In the genomic region with DNA sequence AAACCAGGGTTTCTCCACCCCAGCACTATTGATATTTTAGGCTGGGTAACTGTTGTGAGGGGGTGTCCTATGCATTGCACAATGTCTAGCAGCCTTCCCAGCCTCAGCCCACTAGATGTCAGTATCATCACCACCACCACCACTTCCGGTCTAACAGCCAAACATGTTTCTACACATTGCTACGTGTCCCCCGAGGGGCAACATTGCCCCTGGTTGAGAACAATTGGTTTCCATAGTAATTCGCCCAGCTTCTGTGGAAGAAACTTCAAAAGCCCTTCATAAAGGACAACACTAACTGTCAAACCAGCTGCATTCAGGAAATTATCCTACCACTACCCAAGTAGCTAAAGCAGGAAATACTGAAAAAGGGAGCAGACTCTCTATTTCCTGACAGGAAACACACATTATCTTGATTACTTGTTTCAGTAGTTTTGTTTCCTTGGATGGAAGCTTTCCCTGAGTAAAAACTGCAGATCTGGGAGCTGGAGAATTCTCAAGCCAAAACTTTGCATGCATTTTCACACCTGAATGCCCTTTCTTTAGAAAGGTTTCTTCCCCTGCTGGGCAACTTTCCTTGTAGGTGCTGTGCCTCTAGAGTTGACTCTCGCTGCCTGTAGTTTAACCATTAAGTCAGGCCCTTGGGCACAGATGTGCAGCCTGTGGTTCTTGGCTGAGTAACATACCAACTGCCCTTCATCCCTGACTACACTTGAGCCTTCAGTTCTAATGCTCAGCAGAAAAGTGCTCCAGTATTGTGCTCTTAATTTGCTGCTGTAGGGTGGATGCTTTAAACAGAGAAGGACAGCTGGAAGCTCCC, we compare ENCODE assay signal across 8 cellular contexts. TPM values are rescaled to one million over a fixed set of nuclear protein-coding genes. Genes with fewer than 3 reads are reported as not detected.
DNase-seq lines count a peak whose midpoint lies in the region; ATAC-seq and TF ChIP-seq lines count a peak whose summit lies in the region.

No MANE protein-coding gene starts in this region.

- H3K9me2 ChIP-seq in MM.1S (replicated peaks; ENCODE audit: insufficient read depth, low read length): no peaks in the 10 kb centered on the region

- H3K4me1 ChIP-seq in MM.1S (ENCODE audit: low read length) (peaks cover 12% of the 10 kb centered on the region), stomach (peaks cover 0 to 7% (median 3%) of the 10 kb centered on the region in 4 donors)

- TF ChIP-seq EP300 in stomach (IDR thresholded peaks at IDR 0.05): no peak

- DNase-seq in NCI-H2081 (lab: John Stamatoyannopoulos, UW) (peak; percentile 4 to 7), NCI-H2081 treated with DMSO at 0.1 percent for 48 hours (lab: John Stamatoyannopoulos, UW) (no peak), HFFc6 (peak; percentile 4), MM.1S (peak; percentile 73), dorsolateral prefrontal cortex (peak in 2 of 10 donors; percentile 28 to 30), stomach (peak; percentile 53)
- DNase-seq in activated CD4-positive, alpha-beta T cell treated with anti-CD3 and anti-CD28 coated beads for 1 hour: peak; percentile 36
- DNase-seq in naive thymus-derived CD8-positive, alpha-beta T cell: peak in 9 of 10 donors; percentile 24 to 78 (median 58)

- H3K27me3 ChIP-seq in MM.1S (replicated peaks; ENCODE audit: insufficient read depth, low read length) (no peaks in the 10 kb centered on the region), dorsolateral prefrontal cortex (peaks cover 0 to 10% (median 0%) of the 10 kb centered on the region in 45 donors), stomach (no peaks in the 10 kb centered on the region)

- peak overlapping the region; percentile 48 for H3K4me3 ChIP-seq in MM.1S (ENCODE audit: low read length)
- H3K4me3 ChIP-seq in dorsolateral prefrontal cortex: peak overlapping the region in 2 of 59 donors; percentile 0 to 42
- H3K4me3 ChIP-seq in stomach: no peak overlapping the region

- no peaks in the 10 kb centered on the region for H3K36me3 ChIP-seq in MM.1S (replicated peaks; ENCODE audit: insufficient read depth, low read length)
- H3K36me3 ChIP-seq in stomach: no peaks in the 10 kb centered on the region

- H3K27ac Mint-ChIP-seq in HFFc6: no peak overlapping the region
- peak overlapping the region in 9 of 10 donors; percentile 9 to 92 (median 86) for H3K27ac Mint-ChIP-seq in naive thymus-derived CD8-positive, alpha-beta T cell

- WGBS in stomach, 5 donors: 16 to 33% (median 20%) methylated on average over 5 of the region's 5 CpGs

- no peaks in the 10 kb centered on the region for H4K20me1 ChIP-seq in MM.1S (ENCODE audit: insufficient read depth, low read length)

- POLR2A ChIA-PET in naive thymus-derived CD8-positive, alpha-beta T cell (lab: Charles Lee): no interaction called here

- no peaks in the 10 kb centered on the region for H3K4me1 Mint-ChIP-seq in HFFc6 (ENCODE audit: low read depth)
- H3K4me1 Mint-ChIP-seq in naive thymus-derived CD8-positive, alpha-beta T cell: peaks cover 4 to 14% (median 12%) of the 10 kb centered on the region in 4 donors

- H3K36me3 Mint-ChIP-seq in HFFc6 (ENCODE audit: low read depth): no peaks in the 10 kb centered on the region
- no peaks in the 10 kb centered on the region for H3K36me3 Mint-ChIP-seq in naive thymus-derived CD8-positive, alpha-beta T cell

- peak; percentile 97 to 99 for ATAC-seq in naive thymus-derived CD8-positive, alpha-beta T cell

- H3K4me3 Mint-ChIP-seq in HFFc6: peak overlapping the region; percentile 65
- peak overlapping the region; percentile 52 to 81 (median 73) for H3K4me3 Mint-ChIP-seq in naive thymus-derived CD8-positive, alpha-beta T cell

- peak overlapping the region; percentile 77 for H3K4me2 ChIP-seq in MM.1S (ENCODE audit: low read depth, low read length)

- H3K9me3 ChIP-seq in MM.1S (replicated peaks; ENCODE audit: insufficient read depth, low read length) (no peaks in the 10 kb centered on the region), stomach (no peaks in the 10 kb centered on the region)

- peak overlapping the region; percentile 38; the same call in 1 of the 2 replicates for H3K9ac ChIP-seq in MM.1S (ENCODE audit: low read length)

- TF ChIP-seq POLR2A in stomach (IDR thresholded peaks at IDR 0.05): no peak

- peak; percentile 69 for TF ChIP-seq CTCF in HFFc6 (IDR thresholded peaks at IDR 0.05)
- peak; percentile 87 for TF ChIP-seq CTCF in MM.1S (IDR thresholded peaks at IDR 0.05; ENCODE audit: low read length)
- TF ChIP-seq CTCF in dorsolateral prefrontal cortex (IDR thresholded peaks at IDR 0.05 in 54 of 56, conservative IDR thresholded peaks at IDR 0.05 in 2 of 56; ENCODE audit: low read depth in 1 of 56, partially characterized antibody in 56 of 56): peak in 43 of 56 donors; percentile 13 to 60 (median 37)
- TF ChIP-seq CTCF in stomach (IDR thresholded peaks at IDR 0.05): peak in 5 of 7 experiments; percentile 28 to 57 (median 47)

- no peaks in the 10 kb centered on the region for H3K79me2 ChIP-seq in MM.1S (ENCODE audit: low read length)

- peaks cover 3% of the 10 kb centered on the region for H3K27me3 Mint-ChIP-seq in HFFc6 (ENCODE audit: insufficient read depth)
- H3K27me3 Mint-ChIP-seq in naive thymus-derived CD8-positive, alpha-beta T cell: peaks cover 0 to 3% (median under 1%) of the 10 kb centered on the region in 5 donors

- peaks cover 6% of the 10 kb centered on the region; the same call in 1 of the 2 replicates for H3F3A ChIP-seq in MM.1S (ENCODE audit: insufficient read depth, low read length)

- H2AFZ ChIP-seq in MM.1S (ENCODE audit: low read length): peak overlapping the region; percentile 93

- intact Hi-C loops in dorsolateral prefrontal cortex (cut with DNase I) (no loop called here), stomach (cut with DNase I; ENCODE audit: low total_unique reads) (loop anchor here (10.0 kb wide), 1 partner anchor 171 kb away; no protein-coding TSS in a partner anchor)

- no peaks in the 10 kb centered on the region for H3K9me3 Mint-ChIP-seq in HFFc6
- H3K9me3 Mint-ChIP-seq in naive thymus-derived CD8-positive, alpha-beta T cell: no peaks in the 10 kb centered on the region

- H3K27ac ChIP-seq in MM.1S (ENCODE audit: low read length): peak overlapping the region; percentile 9; the same call in 1 of the 2 replicates
- no peak overlapping the region for H3K27ac ChIP-seq in dorsolateral prefrontal cortex
- H3K27ac ChIP-seq in stomach: no peak overlapping the region

RNA-seq across cellular contexts. Expression of a gene that starts 23.6 kb away (rescaled TPM):
- total RNA-seq in HFFc6 (2021; fragmentation: NEBNext Ultra II Directional; extraction: Animal tissue kit (Norgen Biotek cat#: 25700)): not detected
- total RNA-seq in dorsolateral prefrontal cortex (under 1 TPM in 109 of 120 experiments, not detected in 11; 0.03 to 0.32 (median 0.07) TPM), stomach (10 to 100 TPM in 1 of 5 donors, 1 to 10 TPM in 3, not detected in 1; 3.5 to 19.2 (median 5.8) TPM)
- not detected for total RNA-seq in naive thymus-derived CD8-positive, alpha-beta T cell
- not detected for polyA plus RNA-seq in naive thymus-derived CD8-positive, alpha-beta T cell
- polyA plus RNA-seq in stomach: under 1 TPM in 2 of 3 donors, not detected in 1; 0.19 to 0.20 TPM

Comparison
In these comparisons a context has a peak if more than half of its experiments do, and no peak if none do; other contexts are left out.
1. CTCF ChIP-seq: peak in every context shown above with its lines; median percentile 87 in MM.1S; 69 in HFFc6; 47 in stomach; 37 in dorsolateral prefrontal cortex.